Comparison of ENCODE assay signal across 13 cellular contexts in genomic region chr3:101674518-101674917, GRCh38. TPM values are rescaled to one million over a fixed set of nuclear protein-coding genes. Genes with fewer than 3 reads are reported as not detected.
DNase-seq lines count a peak whose midpoint lies in the region; ATAC-seq, FAIRE-seq and TF ChIP-seq lines count a peak whose summit lies in the region.
"Had no signal": no experiment of that assay in that cellular context is flagged by ENCODE, and none has a peak within 500 bp of the region (broad histone marks: within the 10 kb centered on the region; RNA-seq: fewer than 3 reads in every experiment).

No MANE protein-coding gene starts in this region.

- no peak for FAIRE-seq in endothelial cell of umbilical vein (lab: Jason Lieb, UNC)
- FAIRE-seq: kidney had no signal

- no peaks in the 10 kb centered on the region for H3K27me3 ChIP-seq in Panc1 (ENCODE audit: control insufficient read depth, insufficient read depth, low read length)
- no peaks in the 10 kb centered on the region for H3K27me3 ChIP-seq in endothelial cell of umbilical vein (ENCODE audit: control insufficient read depth in 2 of 2, insufficient read depth in 2 of 2, low read length in 2 of 2)

- no peak overlapping the region for H2AFZ ChIP-seq in endothelial cell of umbilical vein (ENCODE audit: low read depth, low read length)

- H3K79me2 ChIP-seq in endothelial cell of umbilical vein (ENCODE audit: control insufficient read depth, insufficient read depth, low read length): peaks cover 43% of the 10 kb centered on the region

- H3K9me3 ChIP-seq in Panc1 (ENCODE audit: control insufficient read depth, insufficient read depth, low read depth, low read length) (no peaks in the 10 kb centered on the region), endothelial cell of umbilical vein (replicated peaks; ENCODE audit: control insufficient read depth, insufficient read depth, low read length) (no peaks in the 10 kb centered on the region)

- peaks cover 14% of the 10 kb centered on the region; the same call in 1 of the 2 replicates for H3K4me1 ChIP-seq in Panc1 (ENCODE audit: control insufficient read depth, insufficient read depth, low read length)
- peaks cover 16% of the 10 kb centered on the region for H3K4me1 ChIP-seq in endothelial cell of umbilical vein (ENCODE audit: control insufficient read depth, extremely low read depth, insufficient read depth, low read length)

- no peak for ATAC-seq in activated T-cell treated with anti-CD3 and anti-CD28 coated beads, Interleukin-2, amount 50 U/mL, for 72 hours (replicated peaks in 1 of 2)
- ATAC-seq in Panc1 (no peak), left cardiac atrium (no peak)
- ATAC-seq in stimulated activated naive B cell treated with anti-CD40 and anti-IgM and Interleukin-4, amounts not matched to agents 10 μg/mL and 1 μg/mL and 100 μg/mL, for 72 hours (replicated peaks): no peak

- peak overlapping the region; percentile 83; the same call in 1 of the 2 replicates for H3K27ac ChIP-seq in Panc1 (ENCODE audit: low read length)
- no peak overlapping the region for H3K27ac ChIP-seq in endothelial cell of umbilical vein (ENCODE audit: insufficient read depth, low read depth, low read length)

- POLR2A ChIA-PET in Panc1 (lab: Charles Lee) (interaction anchor here (0.6 kb wide), 1 partner anchor 177 kb away, joined by 3 read pairs; no protein-coding TSS in a partner anchor), endothelial cell of umbilical vein (lab: Charles Lee) (interaction anchor here (3.4 kb wide), 1 partner anchor 12 kb away, joined by 19 read pairs; the partner anchor contains the start of gene RPL24)

- peaks cover 6% of the 10 kb centered on the region; the same call in 1 of the 2 replicates for H3K36me3 ChIP-seq in Panc1 (ENCODE audit: control insufficient read depth, insufficient read depth, low read length)
- H3K36me3 ChIP-seq in endothelial cell of umbilical vein (ENCODE audit: control insufficient read depth in 2 of 2, extremely low read depth in 1 of 2, insufficient read depth in 2 of 2, low read length in 2 of 2): peaks cover 0 to 1% of the 10 kb centered on the region in 2 experiments

- TF ChIP-seq CTCF in Panc1 (IDR thresholded peaks at IDR 0.05) (no peak), endothelial cell of umbilical vein (IDR thresholded peaks at IDR 0.05; ENCODE audit: extremely low read depth in 1 of 2, insufficient read depth in 1 of 2, low read depth in 1 of 2, low read length in 2 of 2) (no peak)

- H4K20me1 ChIP-seq in endothelial cell of umbilical vein (replicated peaks; ENCODE audit: control insufficient read depth, extremely low read depth, insufficient read depth, low read length): no peaks in the 10 kb centered on the region

- no peak overlapping the region for H3K27ac Mint-ChIP-seq in activated T-cell treated with anti-CD3 and anti-CD28 coated beads, Interleukin-2, amount 50 U/mL, for 72 hours
- no peak overlapping the region for H3K27ac Mint-ChIP-seq in stimulated activated naive B cell treated with anti-CD40 and anti-IgM and Interleukin-4, amounts not matched to agents 10 μg/mL and 1 μg/mL and 100 μg/mL, for 72 hours

- H3K27me3 Mint-ChIP-seq in activated T-cell treated with anti-CD3 and anti-CD28 coated beads, Interleukin-2, amount 50 U/mL, for 72 hours (ENCODE audit: low read depth): no peaks in the 10 kb centered on the region
- H3K27me3 Mint-ChIP-seq in stimulated activated naive B cell treated with anti-CD40 and anti-IgM and Interleukin-4, amounts not matched to agents 10 μg/mL and 1 μg/mL and 100 μg/mL, for 72 hours: no peaks in the 10 kb centered on the region

- H3K4me3 ChIP-seq in Panc1 (ENCODE audit: low read depth in 2 of 2, low read length in 2 of 2) (peak overlapping the region; percentile 88 to 89; a peak in 2 of 4 replicates), endothelial cell of umbilical vein (replicated peaks in 1 of 3; ENCODE audit: insufficient read depth in 1 of 3, low read depth in 1 of 3, low read length in 3 of 3) (no peak overlapping the region)

- TF ChIP-seq POLR2A in endothelial cell of umbilical vein (IDR thresholded peaks at IDR 0.05; ENCODE audit: low read depth, low read length): no peak

- H3K4me3 Mint-ChIP-seq in activated T-cell treated with anti-CD3 and anti-CD28 coated beads, Interleukin-2, amount 50 U/mL, for 72 hours: peak overlapping the region; percentile 93 to 95
- peak overlapping the region; percentile 17 to 62 for H3K4me3 Mint-ChIP-seq in stimulated activated naive B cell treated with anti-CD40 and anti-IgM and Interleukin-4, amounts not matched to agents 10 μg/mL and 1 μg/mL and 100 μg/mL, for 72 hours

- CTCF ChIA-PET in Panc1 (lab: Charles Lee): interaction anchor here (0.6 kb wide), 1 partner anchor 694 kb away, joined by 4 read pairs; no protein-coding TSS in a partner anchor
- CTCF ChIA-PET in endothelial cell of umbilical vein (lab: Charles Lee): no interaction called here

- intact Hi-C loops in Panc1 (cut with micrococcal nuclease; ENCODE audit: unreplicated experiment) (no loop called here), endothelial cell of umbilical vein (cut with micrococcal nuclease) (no loop called here), left cardiac atrium (cut with DNase I) (no loop called here)

- H3K4me2 ChIP-seq in endothelial cell of umbilical vein (ENCODE audit: insufficient read depth, low read length): peak overlapping the region; percentile 72

- BruUV-seq in Panc1 (replicated peaks; lab: Mats Ljungman, UMichigan) (no TSS peak), endothelial cell of umbilical vein (replicated peaks; lab: Mats Ljungman, UMichigan) (no TSS peak)

- H3K9me1 ChIP-seq in endothelial cell of umbilical vein (replicated peaks; ENCODE audit: control insufficient read depth, extremely low read depth, insufficient read depth, low read length): no peaks in the 10 kb centered on the region

- DNase-seq in activated T-cell treated with anti-CD3 and anti-CD28 coated beads, Interleukin-2, amount 50 U/mL, for 72 hours: no peak
- no peak for DNase-seq in activated T-cell treated with anti-CD3 and anti-CD28 coated beads for 4 hours
- DNase-seq in Panc1 (ENCODE audit: low read depth, low spot score): no peak
- DNase-seq in endothelial cell of umbilical vein (ENCODE audit: low read depth, low spot score): no peak
- no peak for DNase-seq in stimulated activated naive B cell treated with anti-CD40 and anti-IgM and Interleukin-4, amounts not matched to agents 10 μg/mL and 1 μg/mL and 100 μg/mL, for 72 hours
- no peak for DNase-seq in C1 segment of cervical spinal cord (lab: John Stamatoyannopoulos, UW)
- DNase-seq in left cardiac atrium: no peak
- no peak for DNase-seq in D341Med (ENCODE audit: low spot score)
- DNase-seq: kidney; NCI-H2029 treated with DMSO at 0.1 percent for 48 hours; NK-92 treated with Interleukin-12 subunit alpha and Interleukin-12 subunit beta, amount 100 ng/mL, for 24 hours; nucleus accumbens; stimulated activated CD4-positive, alpha-beta T cell treated with anti-CD3 and anti-CD28 coated beads, Interleukin-1b, Interleukin-23, amount 100 ng/mL, for 48 hours had no signal

- in situ Hi-C loops in Panc1 (cut with HindIII; ENCODE audit: low pct_unique_long_range_greater_than_20kb, low sequenced_read_pairs): no loop called here

- H3K4me1 Mint-ChIP-seq in activated T-cell treated with anti-CD3 and anti-CD28 coated beads, Interleukin-2, amount 50 U/mL, for 72 hours (ENCODE audit: low read depth): peaks cover 70% of the 10 kb centered on the region
- peaks cover 25 to 37% of the 10 kb centered on the region in 2 donors for H3K4me1 Mint-ChIP-seq in stimulated activated naive B cell treated with anti-CD40 and anti-IgM and Interleukin-4, amounts not matched to agents 10 μg/mL and 1 μg/mL and 100 μg/mL, for 72 hours

- peaks cover 2 to 19% of the 10 kb centered on the region in 2 donors for H3K36me3 Mint-ChIP-seq in activated T-cell treated with anti-CD3 and anti-CD28 coated beads, Interleukin-2, amount 50 U/mL, for 72 hours (ENCODE audit: insufficient read depth in 2 of 2)
- H3K36me3 Mint-ChIP-seq in stimulated activated naive B cell treated with anti-CD40 and anti-IgM and Interleukin-4, amounts not matched to agents 10 μg/mL and 1 μg/mL and 100 μg/mL, for 72 hours: peaks cover 16 to 34% of the 10 kb centered on the region in 2 donors

- dilution Hi-C loops in endothelial cell of umbilical vein (cut with MboI; ENCODE audit: extremely low pct_ligation_motif_present, low sequenced_read_pairs): no loop called here

- no peak overlapping the region for H3K9ac ChIP-seq in endothelial cell of umbilical vein (replicated peaks; ENCODE audit: extremely low read depth, insufficient read depth, low read length)

- H3K9me3 Mint-ChIP-seq in activated T-cell treated with anti-CD3 and anti-CD28 coated beads, Interleukin-2, amount 50 U/mL, for 72 hours: no peaks in the 10 kb centered on the region
- H3K9me3 Mint-ChIP-seq in stimulated activated naive B cell treated with anti-CD40 and anti-IgM and Interleukin-4, amounts not matched to agents 10 μg/mL and 1 μg/mL and 100 μg/mL, for 72 hours: no peaks in the 10 kb centered on the region

RNA-seq across cellular contexts. Expression of gene ZBTB11, which starts 2.4 kb away (rescaled TPM):
- total RNA-seq in activated T-cell treated with anti-CD3 and anti-CD28 coated beads, Interleukin-2, amount 50 U/mL, for 72 hours: 10 to 100 TPM; 26.8 to 31.9 TPM
- total RNA-seq in Panc1 (2021; ENCODE audit: unreplicated experiment): 20.1 TPM
- polyA plus RNA-seq in Panc1 (2012; ENCODE audit: insufficient read length): 8.8 TPM
- 14.7 and 15.8 TPM in 2 replicates for total RNA-seq in endothelial cell of umbilical vein
- polyA plus RNA-seq in endothelial cell of umbilical vein: 3.6 and 4.2 TPM in 2 replicates
- polyA plus RNA-seq in endothelial cell of umbilical vein (2011; cell fraction: cytosol; rRNA removed): 3.7 and 4.2 TPM in 2 replicates
- 12.7 and 18.2 TPM in 2 replicates for polyA plus RNA-seq in endothelial cell of umbilical vein (2011; cell fraction: nucleus; rRNA removed)
- polyA plus RNA-seq in endothelial cell of umbilical vein (2012): 10.0 and 13.0 TPM in 2 replicates
- polyA minus RNA-seq in endothelial cell of umbilical vein: 9.8 TPM in 2 replicates
- polyA minus RNA-seq in endothelial cell of umbilical vein (2011; cell fraction: cytosol; rRNA and poly(A)+ RNA removed): 20.3 TPM
- polyA minus RNA-seq in endothelial cell of umbilical vein (2011; cell fraction: nucleus; rRNA and poly(A)+ RNA removed): 19.9 and 23.6 TPM in 2 replicates
- total RNA-seq in left cardiac atrium: 10 to 100 TPM in 1 of 2 donors, 1 to 10 TPM in 1; 8.3 to 10.3 TPM

RNA-seq across cellular contexts. Expression of gene RPL24, which starts 12.0 kb away (rescaled TPM):
- 1,000 to 10,000 TPM; 1,492 to 1,529 TPM for total RNA-seq in activated T-cell treated with anti-CD3 and anti-CD28 coated beads, Interleukin-2, amount 50 U/mL, for 72 hours
- 1,155 TPM for total RNA-seq in Panc1 (2021; ENCODE audit: unreplicated experiment)
- 1,075 TPM for polyA plus RNA-seq in Panc1 (2012; ENCODE audit: insufficient read length)
- total RNA-seq in endothelial cell of umbilical vein: 1,070 and 1,111 TPM in 2 replicates
- 398 and 766 TPM in 2 replicates for polyA plus RNA-seq in endothelial cell of umbilical vein
- 907 and 929 TPM in 2 replicates for polyA plus RNA-seq in endothelial cell of umbilical vein (2011; cell fraction: cytosol; rRNA removed)
- 294 and 326 TPM in 2 replicates for polyA plus RNA-seq in endothelial cell of umbilical vein (2011; cell fraction: nucleus; rRNA removed)
- polyA plus RNA-seq in endothelial cell of umbilical vein (2012): 1,498 and 1,668 TPM in 2 replicates
- polyA minus RNA-seq in endothelial cell of umbilical vein: 498 and 557 TPM in 2 replicates
- 311 TPM for polyA minus RNA-seq in endothelial cell of umbilical vein (2011; cell fraction: cytosol; rRNA and poly(A)+ RNA removed)
- polyA minus RNA-seq in endothelial cell of umbilical vein (2011; cell fraction: nucleus; rRNA and poly(A)+ RNA removed): 125 and 127 TPM in 2 replicates
- 100 to 1,000 TPM; 824 to 885 TPM for total RNA-seq in left cardiac atrium

RNA-seq across cellular contexts. Expression of gene CEP97, which starts 49.9 kb away (rescaled TPM):
- total RNA-seq in activated T-cell treated with anti-CD3 and anti-CD28 coated beads, Interleukin-2, amount 50 U/mL, for 72 hours: 10 to 100 TPM; 19.2 to 23.5 TPM
- total RNA-seq in Panc1 (2021; ENCODE audit: unreplicated experiment) (17.4 TPM), endothelial cell of umbilical vein (10.3 and 14.0 TPM in 2 replicates), left cardiac atrium (1 to 10 TPM; 5.1 to 6.1 TPM)
- polyA plus RNA-seq in Panc1 (2012; ENCODE audit: insufficient read length): 8.5 TPM
- polyA plus RNA-seq in endothelial cell of umbilical vein: 1.4 and 1.9 TPM in 2 replicates
- polyA plus RNA-seq in endothelial cell of umbilical vein (2011; cell fraction: cytosol; rRNA removed): 1.6 and 1.7 TPM in 2 replicates
- 3.9 and 4.5 TPM in 2 replicates for polyA plus RNA-seq in endothelial cell of umbilical vein (2011; cell fraction: nucleus; rRNA removed)
- 3.5 and 5.1 TPM in 2 replicates for polyA plus RNA-seq in endothelial cell of umbilical vein (2012)
- polyA minus RNA-seq in endothelial cell of umbilical vein: 7.2 and 8.6 TPM in 2 replicates
- 6.5 TPM for polyA minus RNA-seq in endothelial cell of umbilical vein (2011; cell fraction: cytosol; rRNA and poly(A)+ RNA removed)
- polyA minus RNA-seq in endothelial cell of umbilical vein (2011; cell fraction: nucleus; rRNA and poly(A)+ RNA removed): 4.5 and 8.8 TPM in 2 replicates

Comparison
In these comparisons a context has a peak if more than half of its experiments do, and no peak if none do; other contexts are left out.
1. H3K4me3 ChIP-seq: peak in Panc1 (2 of 2); none in endothelial cell of umbilical vein (0 of 3).